Comparison of ENCODE assay signal across 10 cellular contexts in the genomic region with DNA sequence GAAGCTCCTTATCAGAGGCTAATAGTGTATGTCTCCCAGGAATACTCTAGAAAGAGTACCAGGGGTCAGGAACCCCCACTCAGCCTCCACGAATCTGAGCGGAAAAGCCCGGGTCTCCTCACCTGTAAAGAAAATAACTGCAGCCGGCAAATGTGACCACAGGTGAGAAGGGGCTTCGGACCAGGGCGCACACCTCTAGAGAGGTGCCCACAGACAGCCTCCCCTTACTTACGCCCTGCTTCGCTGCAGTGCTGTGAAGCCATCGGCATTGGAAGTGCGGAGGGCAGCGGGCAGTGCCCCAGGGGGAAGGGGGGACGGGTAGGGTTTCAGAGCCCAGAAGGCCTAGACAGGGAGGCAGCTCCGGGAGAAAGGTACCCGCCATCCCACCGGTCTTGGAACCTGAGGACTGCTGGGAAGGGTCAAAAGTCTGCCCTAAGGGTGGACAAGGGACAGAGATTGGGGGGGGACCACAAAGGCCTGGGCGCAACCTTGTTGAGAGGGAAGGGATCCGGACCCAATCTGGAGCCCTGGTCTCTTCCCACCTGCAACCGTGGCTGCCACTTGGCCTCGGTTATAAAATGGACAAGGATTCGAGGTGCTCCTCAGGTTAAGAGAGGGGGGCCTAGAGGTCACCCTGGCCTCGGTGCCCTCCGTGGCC. TPM values are rescaled to one million over a fixed set of nuclear protein-coding genes. Genes with fewer than 3 reads are reported as not detected.
DNase-seq lines count a peak whose midpoint lies in the region; ATAC-seq, FAIRE-seq and TF ChIP-seq lines count a peak whose summit lies in the region.
"Had no signal": no experiment of that assay in that cellular context is flagged by ENCODE, and none has a peak within 500 bp of the region (broad histone marks: within the 10 kb centered on the region; RNA-seq: fewer than 3 reads in every experiment).

No MANE protein-coding gene starts in this region.

- H3K36me3 ChIP-seq in MM.1S (replicated peaks; ENCODE audit: insufficient read depth, low read length) (no peaks in the 10 kb centered on the region), endothelial cell of umbilical vein (ENCODE audit: control insufficient read depth in 2 of 2, extremely low read depth in 1 of 2, insufficient read depth in 2 of 2, low read length in 2 of 2) (no peaks in the 10 kb centered on the region)

- no peaks in the 10 kb centered on the region for H3K9me1 ChIP-seq in endothelial cell of umbilical vein (replicated peaks; ENCODE audit: control insufficient read depth, extremely low read depth, insufficient read depth, low read length)

- no TSS peak for BruUV-seq in endothelial cell of umbilical vein (replicated peaks; lab: Mats Ljungman, UMichigan)

- TF ChIP-seq CTCF in AG04450 (IDR thresholded peaks at IDR 0.05; ENCODE audit: low read depth, low read length) (no peak), MM.1S (IDR thresholded peaks at IDR 0.05; ENCODE audit: low read length) (no peak), endothelial cell of umbilical vein (IDR thresholded peaks at IDR 0.05; ENCODE audit: extremely low read depth in 1 of 2, insufficient read depth in 1 of 2, low read depth in 1 of 2, low read length in 2 of 2) (no peak), nephron progenitor cell (IDR thresholded peaks at IDR 0.05) (no peak)

- peak overlapping the region; percentile 59 for H3K4me3 Mint-ChIP-seq in nephron progenitor cell
- H3K4me3 Mint-ChIP-seq: activated T-helper 1 cell treated with anti-CD3 and anti-CD28 coated beads, Interleukin-12 subunit alpha, Interleukin-12 subunit beta, Interleukin-2, Interleukin-4 antibody, amounts not matched to agents 30 ng/mL and 10 ng/mL and 1 ng/mL, durations not matched to agents 14 hours and 24 hours and 36 hours had no signal

- H3K9me3 ChIP-seq in AG04450 (ENCODE audit: control insufficient read depth, insufficient read depth, low read length): no peaks in the 10 kb centered on the region; the same call in 1 of the 2 replicates
- no peaks in the 10 kb centered on the region for H3K9me3 ChIP-seq in MM.1S (replicated peaks; ENCODE audit: insufficient read depth, low read length)
- H3K9me3 ChIP-seq in endothelial cell of umbilical vein (replicated peaks; ENCODE audit: control insufficient read depth, insufficient read depth, low read length): no peaks in the 10 kb centered on the region

- POLR2A ChIA-PET in AG04450 (lab: Yijun Ruan, JAX) (no interaction called here), endothelial cell of umbilical vein (lab: Charles Lee) (no interaction called here)

- H3K9ac ChIP-seq in MM.1S (ENCODE audit: low read length): peak overlapping the region; percentile 74; the same call in 1 of the 2 replicates
- no peak overlapping the region for H3K9ac ChIP-seq in endothelial cell of umbilical vein (replicated peaks; ENCODE audit: extremely low read depth, insufficient read depth, low read length)

- peak overlapping the region; percentile 89 for H2AFZ ChIP-seq in MM.1S (ENCODE audit: low read length)
- H2AFZ ChIP-seq in endothelial cell of umbilical vein (ENCODE audit: low read depth, low read length): peak overlapping the region; percentile 59

- H3K9me2 ChIP-seq in MM.1S (replicated peaks; ENCODE audit: insufficient read depth, low read length): no peaks in the 10 kb centered on the region

- H4K20me1 ChIP-seq in MM.1S (ENCODE audit: insufficient read depth, low read length): no peaks in the 10 kb centered on the region
- H4K20me1 ChIP-seq in endothelial cell of umbilical vein (replicated peaks; ENCODE audit: control insufficient read depth, extremely low read depth, insufficient read depth, low read length): no peaks in the 10 kb centered on the region

- intact Hi-C loops in endothelial cell of umbilical vein (cut with micrococcal nuclease): loop anchor here (2.0 kb wide), 2 partner anchors 30 to 144 kb away; partner anchors contain the start of genes C2orf76 and DBI

- dilution Hi-C loops in endothelial cell of umbilical vein (cut with MboI; ENCODE audit: extremely low pct_ligation_motif_present, low sequenced_read_pairs): no loop called here

- H3K4me1 ChIP-seq in MM.1S (ENCODE audit: low read length): no peaks in the 10 kb centered on the region
- H3K4me1 ChIP-seq in endothelial cell of umbilical vein (ENCODE audit: control insufficient read depth, extremely low read depth, insufficient read depth, low read length): peaks cover 8% of the 10 kb centered on the region

- no peak overlapping the region for H3K27ac Mint-ChIP-seq in nephron progenitor cell
- H3K27ac Mint-ChIP-seq: activated T-helper 1 cell treated with anti-CD3 and anti-CD28 coated beads, Interleukin-12 subunit alpha, Interleukin-12 subunit beta, Interleukin-2, Interleukin-4 antibody, amounts not matched to agents 30 ng/mL and 10 ng/mL and 1 ng/mL, durations not matched to agents 14 hours and 24 hours and 36 hours had no signal

- peaks cover 72% of the 10 kb centered on the region for H3K27me3 Mint-ChIP-seq in nephron progenitor cell (ENCODE audit: low read depth, poor library complexity)

- no peak for ATAC-seq in HG03039 (IDR thresholded peaks at IDR 0.05; ENCODE audit: unreplicated experiment)

- DNase-seq in AG04450 (ENCODE audit: low read depth, low spot score) (no peak), MM.1S (no peak), endothelial cell of umbilical vein (ENCODE audit: low read depth, low spot score) (no peak), nephron progenitor cell (no peak), SHP77 treated with DMSO at 0.1 percent for 48 hours (lab: John Stamatoyannopoulos, UW) (no peak), A172 (ENCODE audit: low spot score) (no peak), NCI-H187 treated with DMSO at 0.1 percent for 48 hours (lab: John Stamatoyannopoulos, UW) (no peak)
- DNase-seq: DND-41 had no signal

- no peaks in the 10 kb centered on the region for H3F3A ChIP-seq in MM.1S (ENCODE audit: insufficient read depth, low read length)

- peaks cover 16% of the 10 kb centered on the region for H3K4me1 Mint-ChIP-seq in nephron progenitor cell

- H3K79me2 ChIP-seq in MM.1S (ENCODE audit: low read length) (no peaks in the 10 kb centered on the region), endothelial cell of umbilical vein (ENCODE audit: control insufficient read depth, insufficient read depth, low read length) (peaks cover 11% of the 10 kb centered on the region)

- H3K4me3 ChIP-seq in AG04450 (ENCODE audit: low read depth, low read length): peak overlapping the region; percentile 70
- peak overlapping the region; percentile 82 for H3K4me3 ChIP-seq in MM.1S (ENCODE audit: low read length)
- H3K4me3 ChIP-seq in endothelial cell of umbilical vein (replicated peaks in 1 of 3; ENCODE audit: insufficient read depth in 1 of 3, low read depth in 1 of 3, low read length in 3 of 3): peak overlapping the region in 1 of 3 experiments; percentile 63

- H3K27me3 ChIP-seq in AG04450 (ENCODE audit: control insufficient read depth, insufficient read depth, low read length) (no peaks in the 10 kb centered on the region), MM.1S (replicated peaks; ENCODE audit: insufficient read depth, low read length) (no peaks in the 10 kb centered on the region), endothelial cell of umbilical vein (ENCODE audit: control insufficient read depth in 2 of 2, insufficient read depth in 2 of 2, low read length in 2 of 2) (no peaks in the 10 kb centered on the region)

- CTCF ChIA-PET in AG04450 (lab: Charles Lee) (no interaction called here), endothelial cell of umbilical vein (lab: Charles Lee) (interaction anchor here (1.4 kb wide), 2 partner anchors 11 to 33 kb away, joined by 4 to 5 read pairs; no protein-coding TSS in a partner anchor)

- H3K36me3 Mint-ChIP-seq in nephron progenitor cell (ENCODE audit: low read depth): no peaks in the 10 kb centered on the region

- H3K4me2 ChIP-seq in MM.1S (ENCODE audit: low read depth, low read length) (peak overlapping the region; percentile 93), endothelial cell of umbilical vein (ENCODE audit: insufficient read depth, low read length) (peak overlapping the region; percentile 42)

- no peak for FAIRE-seq in endothelial cell of umbilical vein (lab: Jason Lieb, UNC)

- no peak for TF ChIP-seq POLR2A in endothelial cell of umbilical vein (IDR thresholded peaks at IDR 0.05; ENCODE audit: low read depth, low read length)

- H3K27ac ChIP-seq in AG04450 (ENCODE audit: low read depth, low read length) (no peak overlapping the region), MM.1S (ENCODE audit: low read length) (no peak overlapping the region), endothelial cell of umbilical vein (ENCODE audit: insufficient read depth, low read depth, low read length) (no peak overlapping the region)

- H3K9me3 Mint-ChIP-seq in nephron progenitor cell: no peaks in the 10 kb centered on the region
- H3K9me3 Mint-ChIP-seq: activated T-helper 1 cell treated with anti-CD3 and anti-CD28 coated beads, Interleukin-12 subunit alpha, Interleukin-12 subunit beta, Interleukin-2, Interleukin-4 antibody, amounts not matched to agents 30 ng/mL and 10 ng/mL and 1 ng/mL, durations not matched to agents 14 hours and 24 hours and 36 hours had no signal

TF ChIP-seq in endothelial cell of umbilical vein, 7 proteins besides CTCF, POLR2A, EP300 and RAD21 (continues in another document):
- TF ChIP-seq FOS (IDR thresholded peaks at IDR 0.05; ENCODE audit: borderline replicate concordance, insufficient read depth, low read length) (no peak), POLR2AphosphoS5 (IDR thresholded peaks at IDR 0.05; ENCODE audit: insufficient read depth, low read depth, low read length) (no peak), MYC (IDR thresholded peaks at IDR 0.05; ENCODE audit: low read depth, low read length) (no peak), JUN (IDR thresholded peaks at IDR 0.05; ENCODE audit: borderline replicate concordance, insufficient read depth, insufficient read length, low read depth) (no peak), EZH2 (IDR thresholded peaks at IDR 0.05; ENCODE audit: borderline replicate concordance, low read depth, low read length, severe bottlenecking) (no peak), GATA2 (IDR thresholded peaks at IDR 0.05; ENCODE audit: insufficient read depth, insufficient read length, low read depth, low read length) (no peak)

RNA-seq across cellular contexts. Expression of gene STEAP3, which starts 0.6 kb away (rescaled TPM):
- polyA plus RNA-seq in AG04450 (2011; rRNA removed) (34.3 and 42.7 TPM in 2 replicates), endothelial cell of umbilical vein (8.6 and 10.6 TPM in 2 replicates)
- polyA minus RNA-seq in AG04450 (2011; rRNA and poly(A)+ RNA removed): 32.6 and 39.5 TPM in 2 replicates
- total RNA-seq in endothelial cell of umbilical vein: 12.7 and 17.4 TPM in 2 replicates
- 6.8 and 7.0 TPM in 2 replicates for polyA plus RNA-seq in endothelial cell of umbilical vein (2011; cell fraction: cytosol; rRNA removed)
- polyA plus RNA-seq in endothelial cell of umbilical vein (2011; cell fraction: nucleus; rRNA removed): 7.4 and 7.9 TPM in 2 replicates
- polyA plus RNA-seq in endothelial cell of umbilical vein (2012): 21.2 and 25.6 TPM in 2 replicates
- 7.0 and 8.4 TPM in 2 replicates for polyA minus RNA-seq in endothelial cell of umbilical vein
- 9.5 TPM for polyA minus RNA-seq in endothelial cell of umbilical vein (2011; cell fraction: cytosol; rRNA and poly(A)+ RNA removed)
- polyA minus RNA-seq in endothelial cell of umbilical vein (2011; cell fraction: nucleus; rRNA and poly(A)+ RNA removed): 4.7 and 5.1 TPM in 2 replicates
- total RNA-seq in A172 (2014; rRNA removed; shearing (Covaris generic)): 71.3 and 117 TPM in 2 replicates
